In genomic region chr11:64235427-64236161, GRCh38 we compare ENCODE assay signal across 1 cellular context.
TF ChIP-seq lines count a peak whose summit lies in the region.

No MANE protein-coding gene starts in this region.

TF ChIP-seq in GM23338, 12 proteins besides CTCF, POLR2A, EP300 and RAD21 (continued from another document):
- TF ChIP-seq ZNF462 (CRISPR knock-in tag; IDR thresholded peaks at IDR 0.05), result no peak
TF ChIP-seq in GM23338: peak in this region for 0.
